In the genomic region with DNA sequence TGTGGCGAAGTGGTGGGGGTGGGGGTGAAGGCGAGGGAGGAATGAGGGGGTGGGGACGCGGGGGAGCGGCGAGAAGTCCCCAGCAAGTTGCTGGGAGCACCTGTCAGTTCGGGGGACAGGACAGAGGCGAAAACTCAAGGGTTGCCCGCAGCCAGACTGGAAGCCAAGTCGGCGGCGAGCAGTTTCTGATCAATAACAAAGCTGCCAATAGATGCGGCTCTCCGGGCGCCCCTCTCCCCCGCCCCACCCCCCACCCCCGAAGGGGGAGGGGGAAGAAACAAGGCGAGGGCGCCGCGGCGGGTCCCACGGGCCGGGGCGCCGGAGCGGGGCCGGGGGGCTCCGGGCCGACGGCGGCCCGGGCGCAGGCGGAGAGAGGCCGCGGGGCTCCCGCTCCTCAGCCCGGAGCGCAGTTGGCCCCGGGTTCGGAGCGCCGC, we compare ENCODE assay signal across 8 cellular contexts. TPM values are rescaled to one million over a fixed set of nuclear protein-coding genes. Genes with fewer than 3 reads are reported as not detected.
DNase-seq lines count a peak whose midpoint lies in the region; ATAC-seq lines count a peak whose summit lies in the region.

No MANE protein-coding gene starts in this region.

- H3K27me3 Mint-ChIP-seq in activated T-cell treated with anti-CD3 and anti-CD28 coated beads, Interleukin-2, amount 50 U/mL, for 24 hours, result peaks cover 70% of the 10 kb centered on the region
- peaks cover 5 to 17% (median 9%) of the 10 kb centered on the region in 3 donors for H3K27me3 Mint-ChIP-seq in immature natural killer cell (ENCODE audit: low read depth in 3 of 3)
- H3K27me3 Mint-ChIP-seq in stimulated activated naive CD8-positive, alpha-beta T cell treated with anti-CD3 and anti-CD28 coated beads, Interleukin-15, Interleukin-2, amounts not matched to agents 100 ng/mL and 50 ng/mL, for 24 hours, result peaks cover 71% of the 10 kb centered on the region
- peaks cover 44% of the 10 kb centered on the region for H3K27me3 Mint-ChIP-seq in activated CD8-positive, alpha-beta memory T cell treated with anti-CD3 and anti-CD28 coated beads, Interleukin-2, amount 10 ng/mL, durations not matched to agents 7 days and 5 days

- DNase-seq in activated T-cell treated with anti-CD3 and anti-CD28 coated beads, Interleukin-2, amount 50 U/mL, for 24 hours, result no peak
- DNase-seq in activated T-cell treated with anti-CD3 and anti-CD28 coated beads, Interleukin-2, amount 50 U/mL, for 1 hour, result no peak
- DNase-seq in immature natural killer cell (no peak), UCSD-AML1 (lab: John Stamatoyannopoulos, UW; ENCODE audit: unreplicated experiment) (no peak)
- no peak for DNase-seq in activated CD8-positive, alpha-beta memory T cell treated with anti-CD3 and anti-CD28 coated beads, Interleukin-2, amount 10 ng/mL, durations not matched to agents 7 days and 5 days

- H3K27ac Mint-ChIP-seq in activated T-cell treated with anti-CD3 and anti-CD28 coated beads, Interleukin-2, amount 50 U/mL, for 24 hours, result no peak overlapping the region
- H3K27ac Mint-ChIP-seq in immature natural killer cell, result no peak overlapping the region
- H3K27ac Mint-ChIP-seq in stimulated activated naive CD8-positive, alpha-beta T cell treated with anti-CD3 and anti-CD28 coated beads, Interleukin-15, Interleukin-2, amounts not matched to agents 100 ng/mL and 50 ng/mL, for 24 hours, result no peak overlapping the region
- H3K27ac Mint-ChIP-seq in activated CD8-positive, alpha-beta memory T cell treated with anti-CD3 and anti-CD28 coated beads, Interleukin-2, amount 10 ng/mL, durations not matched to agents 7 days and 5 days, result no peak overlapping the region

- H3K9me3 Mint-ChIP-seq in activated T-cell treated with anti-CD3 and anti-CD28 coated beads, Interleukin-2, amount 50 U/mL, for 24 hours, result peaks cover 8% of the 10 kb centered on the region
- peaks cover 0 to 51% (median 21%) of the 10 kb centered on the region in 6 donors for H3K9me3 Mint-ChIP-seq in immature natural killer cell
- peaks cover 10% of the 10 kb centered on the region for H3K9me3 Mint-ChIP-seq in stimulated activated naive CD8-positive, alpha-beta T cell treated with anti-CD3 and anti-CD28 coated beads, Interleukin-15, Interleukin-2, amounts not matched to agents 100 ng/mL and 50 ng/mL, for 24 hours
- no peaks in the 10 kb centered on the region for H3K9me3 Mint-ChIP-seq in activated CD8-positive, alpha-beta memory T cell treated with anti-CD3 and anti-CD28 coated beads, Interleukin-2, amount 10 ng/mL, durations not matched to agents 7 days and 5 days (ENCODE audit: low read depth)

- no peaks in the 10 kb centered on the region for H3K36me3 Mint-ChIP-seq in activated T-cell treated with anti-CD3 and anti-CD28 coated beads, Interleukin-2, amount 50 U/mL, for 24 hours (ENCODE audit: low read depth)
- peaks cover 0 to 11% (median 6%) of the 10 kb centered on the region in 3 donors for H3K36me3 Mint-ChIP-seq in immature natural killer cell
- H3K36me3 Mint-ChIP-seq in stimulated activated naive CD8-positive, alpha-beta T cell treated with anti-CD3 and anti-CD28 coated beads, Interleukin-15, Interleukin-2, amounts not matched to agents 100 ng/mL and 50 ng/mL, for 24 hours (ENCODE audit: low read depth), result no peaks in the 10 kb centered on the region
- H3K36me3 Mint-ChIP-seq in activated CD8-positive, alpha-beta memory T cell treated with anti-CD3 and anti-CD28 coated beads, Interleukin-2, amount 10 ng/mL, durations not matched to agents 7 days and 5 days, result no peaks in the 10 kb centered on the region

- ATAC-seq in activated CD8-positive, alpha-beta memory T cell treated with anti-CD3 and anti-CD28 coated beads, Interleukin-2, amount 10 ng/mL, durations not matched to agents 7 days and 5 days, result no peak
- no peak for ATAC-seq in GM18858 (IDR thresholded peaks at IDR 0.05; ENCODE audit: unreplicated experiment)

- peaks cover 9% of the 10 kb centered on the region for H3K4me1 Mint-ChIP-seq in activated T-cell treated with anti-CD3 and anti-CD28 coated beads, Interleukin-2, amount 50 U/mL, for 24 hours (ENCODE audit: low read depth)
- peaks cover 6 to 21% of the 10 kb centered on the region in 2 donors for H3K4me1 Mint-ChIP-seq in immature natural killer cell
- H3K4me1 Mint-ChIP-seq in stimulated activated naive CD8-positive, alpha-beta T cell treated with anti-CD3 and anti-CD28 coated beads, Interleukin-15, Interleukin-2, amounts not matched to agents 100 ng/mL and 50 ng/mL, for 24 hours (ENCODE audit: low read depth), result peaks cover 12% of the 10 kb centered on the region
- peaks cover 5% of the 10 kb centered on the region for H3K4me1 Mint-ChIP-seq in activated CD8-positive, alpha-beta memory T cell treated with anti-CD3 and anti-CD28 coated beads, Interleukin-2, amount 10 ng/mL, durations not matched to agents 7 days and 5 days

- peak overlapping the region; percentile 25 for H3K27ac ChIP-seq in angular gyrus (ENCODE audit: low read depth, low read length)

- peak overlapping the region; percentile 32 for H3K4me3 Mint-ChIP-seq in activated T-cell treated with anti-CD3 and anti-CD28 coated beads, Interleukin-2, amount 50 U/mL, for 24 hours
- peak overlapping the region in 4 of 5 donors; percentile 32 to 73 (median 54) for H3K4me3 Mint-ChIP-seq in immature natural killer cell
- H3K4me3 Mint-ChIP-seq in stimulated activated naive CD8-positive, alpha-beta T cell treated with anti-CD3 and anti-CD28 coated beads, Interleukin-15, Interleukin-2, amounts not matched to agents 100 ng/mL and 50 ng/mL, for 24 hours, result peak overlapping the region; percentile 63
- H3K4me3 Mint-ChIP-seq in activated CD8-positive, alpha-beta memory T cell treated with anti-CD3 and anti-CD28 coated beads, Interleukin-2, amount 10 ng/mL, durations not matched to agents 7 days and 5 days, result no peak overlapping the region

- CTCF ChIA-PET in activated CD8-positive, alpha-beta memory T cell treated with anti-CD3 and anti-CD28 coated beads, Interleukin-2, amount 10 ng/mL, durations not matched to agents 7 days and 5 days (lab: Charles Lee), result interaction anchor here (0.5 kb wide), 1 partner anchor 1238 kb away, joined by 3 read pairs; no protein-coding TSS in a partner anchor

RNA-seq across cellular contexts. Expression of a gene that starts 0.4 kb away (rescaled TPM):
- under 1 TPM in 2 of 3 donors, not detected in 1; 0.09 TPM for polyA plus RNA-seq in immature natural killer cell
- not detected for total RNA-seq in activated CD8-positive, alpha-beta memory T cell treated with anti-CD3 and anti-CD28 coated beads, Interleukin-2, amount 10 ng/mL, durations not matched to agents 7 days and 5 days
